ENCODE assay signal across 6 cellular contexts in the genomic region with DNA sequence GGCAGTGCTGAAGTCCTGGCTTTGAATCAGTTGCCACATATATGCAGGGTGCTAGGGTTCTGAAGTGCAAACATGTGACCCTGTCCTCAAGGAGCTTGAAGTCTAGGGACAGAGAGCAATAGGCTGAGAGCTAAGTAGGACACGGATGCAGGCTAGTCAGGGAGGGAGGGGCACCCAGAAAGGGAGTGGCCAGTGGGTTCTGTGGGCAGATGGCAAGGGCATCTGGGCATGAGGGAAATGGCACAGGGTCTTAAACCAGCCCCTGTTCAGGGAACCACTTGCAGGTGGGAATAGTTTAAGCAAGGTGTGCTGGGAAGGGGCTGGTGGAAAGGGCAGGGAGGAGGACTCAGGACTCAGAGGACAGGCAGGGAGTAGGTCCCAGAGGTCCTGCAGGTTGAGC.
"Had no signal": no experiment of that assay in that cellular context is flagged by ENCODE, and none has a peak within 500 bp of the region (broad histone marks: within the 10 kb centered on the region; RNA-seq: fewer than 3 reads in every experiment).

No MANE protein-coding gene starts in this region.

- H3K4me3 Mint-ChIP-seq: GM23338, H9, IgD-negative memory B cell had no signal

- H2AFZ ChIP-seq: GM23338 had no signal

- H3K4me3 ChIP-seq: GM23338 had no signal

- H3K27ac Mint-ChIP-seq: GM23338, H9, IgD-negative memory B cell had no signal

- ATAC-seq: GM23338 had no signal

- H3K27ac ChIP-seq: HL-60 had no signal

- DNase-seq: H9, HCEC 1CT, KBM-7 had no signal

- H3K4me1 Mint-ChIP-seq: GM23338, H9, IgD-negative memory B cell had no signal

- H3K4me2 ChIP-seq: GM23338 had no signal
